In genomic region chr10:103660364-103661197, GRCh38 we compare ENCODE assay signal across 8 cellular contexts.
DNase-seq lines count a peak whose midpoint lies in the region; ATAC-seq lines count a peak whose summit lies in the region.

No MANE protein-coding gene starts in this region.

- peak overlapping the region; percentile 95 for H3K9ac ChIP-seq in adipocyte (ENCODE audit: low read length)

- H3K27me3 Mint-ChIP-seq in IgD-negative memory B cell: no peaks in the 10 kb centered on the region

- in situ Hi-C loops in Caki2 (cut with HindIII; ENCODE audit: low pct_unique_long_range_greater_than_20kb, low sequenced_read_pairs): no loop called here

- peak overlapping the region; percentile 91 for H3K4me3 ChIP-seq in adipocyte (ENCODE audit: low read length)

- H3K9me3 Mint-ChIP-seq in IgD-negative memory B cell: peaks cover 1 to 6% (median 2%) of the 10 kb centered on the region in 3 donors
- peaks cover 5% of the 10 kb centered on the region for H3K9me3 Mint-ChIP-seq in stimulated activated effector memory CD8-positive, alpha-beta T cell treated with anti-CD3 and anti-CD28 coated beads, Interleukin-12 subunit alpha, Interleukin-12 subunit beta, amount 100 ng/mL, for 72 hours

- peak overlapping the region in 2 of 3 donors; percentile 73 to 81 for H3K27ac Mint-ChIP-seq in IgD-negative memory B cell
- H3K27ac Mint-ChIP-seq in stimulated activated effector memory CD8-positive, alpha-beta T cell treated with anti-CD3 and anti-CD28 coated beads, Interleukin-12 subunit alpha, Interleukin-12 subunit beta, amount 100 ng/mL, for 72 hours: peak overlapping the region; percentile 84

- peaks cover 4% of the 10 kb centered on the region for H3K36me3 Mint-ChIP-seq in IgD-negative memory B cell
- H3K36me3 Mint-ChIP-seq in stimulated activated effector memory CD8-positive, alpha-beta T cell treated with anti-CD3 and anti-CD28 coated beads, Interleukin-12 subunit alpha, Interleukin-12 subunit beta, amount 100 ng/mL, for 72 hours: no peaks in the 10 kb centered on the region

- no peaks in the 10 kb centered on the region for H3K27me3 ChIP-seq in adipocyte (replicated peaks; ENCODE audit: control insufficient read depth, insufficient read depth, low read length)

- peaks cover 3 to 6% (median 5%) of the 10 kb centered on the region in 3 donors for H3K4me1 Mint-ChIP-seq in IgD-negative memory B cell
- H3K4me1 Mint-ChIP-seq in stimulated activated effector memory CD8-positive, alpha-beta T cell treated with anti-CD3 and anti-CD28 coated beads, Interleukin-12 subunit alpha, Interleukin-12 subunit beta, amount 100 ng/mL, for 72 hours: peaks cover 19% of the 10 kb centered on the region

- ATAC-seq in GM21381 (IDR thresholded peaks at IDR 0.05; ENCODE audit: unreplicated experiment) (peak; percentile 25), GM18873 (IDR thresholded peaks at IDR 0.05; ENCODE audit: low FRiP score, unreplicated experiment) (no peak)
- peak; percentile 3 for ATAC-seq in stimulated activated effector memory CD8-positive, alpha-beta T cell treated with anti-CD3 and anti-CD28 coated beads, Interleukin-12 subunit alpha, Interleukin-12 subunit beta, amount 100 ng/mL, for 72 hours

- peaks cover 50% of the 10 kb centered on the region for H3K4me1 ChIP-seq in adipocyte (ENCODE audit: control insufficient read depth, insufficient read depth, low read length)

- DNase-seq in Caki2 (ENCODE audit: low read depth): peak; percentile 51
- peak; percentile 74 for DNase-seq in adipocyte (ENCODE audit: low read depth)
- peak; percentile 66 for DNase-seq in iris pigment epithelial cell (ENCODE audit: low read depth)
- peak in 1 of 2 donors; percentile 55 for DNase-seq in stimulated activated effector memory CD8-positive, alpha-beta T cell treated with anti-CD3 and anti-CD28 coated beads, Interleukin-12 subunit alpha, Interleukin-12 subunit beta, amount 100 ng/mL, for 72 hours (ENCODE audit: low spot score in 2 of 2)
- no peak for DNase-seq in NCI-H146 (lab: John Stamatoyannopoulos, UW)

- peaks cover 5% of the 10 kb centered on the region for H3K9me3 ChIP-seq in adipocyte (ENCODE audit: control insufficient read depth, low read length)

- peak overlapping the region; percentile 80 to 92 (median 86) for H3K4me3 Mint-ChIP-seq in IgD-negative memory B cell
- H3K4me3 Mint-ChIP-seq in stimulated activated effector memory CD8-positive, alpha-beta T cell treated with anti-CD3 and anti-CD28 coated beads, Interleukin-12 subunit alpha, Interleukin-12 subunit beta, amount 100 ng/mL, for 72 hours: peak overlapping the region; percentile 76

- peaks cover 36% of the 10 kb centered on the region for H3K36me3 ChIP-seq in adipocyte (ENCODE audit: control insufficient read depth, insufficient read depth, low read length, severe bottlenecking)
